8 cellular contexts compared by ENCODE assay signal in the genomic region with DNA sequence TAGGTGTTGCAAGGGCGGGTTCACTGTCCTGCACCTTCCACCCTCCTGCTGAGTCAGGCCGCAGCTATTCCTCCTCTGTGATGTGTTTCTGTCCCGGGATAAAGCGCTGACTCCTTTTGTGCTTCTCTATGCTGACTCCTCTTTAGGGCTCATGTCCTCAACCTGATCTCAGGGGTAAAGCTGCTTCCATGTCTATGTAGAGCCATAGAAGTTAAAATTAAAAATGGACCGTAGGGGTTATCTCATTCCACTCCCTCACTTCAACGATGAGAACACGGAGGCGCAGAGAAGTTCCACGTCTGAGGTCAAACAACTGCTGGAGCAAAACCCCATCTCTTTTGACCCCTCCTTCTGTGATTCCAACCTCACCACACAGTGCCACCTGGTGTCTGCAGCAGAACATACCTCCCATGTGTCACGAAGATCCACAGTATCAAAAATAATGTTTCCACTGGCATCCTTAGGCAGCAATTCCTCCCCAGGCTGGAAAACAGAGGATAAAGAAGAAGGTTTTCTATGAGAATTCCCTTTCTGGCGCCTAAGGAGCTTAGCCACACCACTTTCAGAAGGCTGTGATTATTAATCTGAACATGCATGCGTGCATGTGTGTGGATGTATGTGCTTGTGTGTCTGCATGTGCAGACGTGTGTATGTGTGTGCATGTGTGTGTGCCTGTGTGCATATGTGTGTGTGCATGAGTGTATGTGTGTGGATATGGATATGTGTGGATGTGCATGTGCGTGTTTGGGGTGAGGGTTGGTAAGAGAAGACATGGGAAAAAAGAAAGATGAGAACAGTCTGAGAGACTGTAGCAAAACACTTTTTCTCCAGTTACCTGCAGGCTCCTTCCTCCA.
DNase-seq lines count a peak whose midpoint lies in the region; ATAC-seq and TF ChIP-seq lines count a peak whose summit lies in the region.

No MANE protein-coding gene starts in this region.

- no peak overlapping the region for H2AFZ ChIP-seq in neural cell (ENCODE audit: low read depth, low read length)

- TF ChIP-seq POLR2A in esophagus squamous epithelium (IDR thresholded peaks at IDR 0.05) = no peak

- no peaks in the 10 kb centered on the region for H3F3A ChIP-seq in neural cell (ENCODE audit: insufficient read depth, low read length, poor library complexity, severe bottlenecking)

- no peaks in the 10 kb centered on the region for H4K20me1 ChIP-seq in neural cell (ENCODE audit: insufficient read depth)

- peak; percentile 59 for ATAC-seq in HG02970 (IDR thresholded peaks at IDR 0.05; ENCODE audit: low FRiP score, unreplicated experiment)

- H3K27ac ChIP-seq in 22Rv1 = peak overlapping the region; percentile 32
- H3K27ac ChIP-seq in esophagus squamous epithelium = peak overlapping the region in 1 of 4 donors; percentile 17
- no peak overlapping the region for H3K27ac ChIP-seq in neural cell (ENCODE audit: low read length)

- H3K36me3 ChIP-seq in esophagus squamous epithelium (no peaks in the 10 kb centered on the region), neural cell (ENCODE audit: insufficient read depth, low read length) (no peaks in the 10 kb centered on the region)

- in situ Hi-C loops in GM13976 (cut with MboI; ENCODE audit: low sequenced_read_pairs, unreplicated experiment) = no loop called here

- peak; percentile 82 for TF ChIP-seq CTCF in 22Rv1 (IDR thresholded peaks at IDR 0.05)
- peak; percentile 55 for TF ChIP-seq CTCF in GM13976 (IDR thresholded peaks at IDR 0.05; ENCODE audit: borderline replicate concordance, control extremely low read depth, extremely low read depth, insufficient read depth, missing control alignments)
- TF ChIP-seq CTCF in esophagus squamous epithelium (IDR thresholded peaks at IDR 0.05) = peak in 5 of 6 experiments; percentile 61 to 82 (median 73)
- peak; percentile 55 for TF ChIP-seq CTCF in neural cell (IDR thresholded peaks at IDR 0.05; ENCODE audit: poor library complexity, severe bottlenecking)

- peak; percentile 37 for TF ChIP-seq RAD21 in neural cell (conservative IDR thresholded peaks at IDR 0.05)

- H3K9ac ChIP-seq in neural cell (ENCODE audit: low read length) = no peak overlapping the region

- WGBS in esophagus squamous epithelium, 2 donors = 26 to 32% methylated on average over 12 to 14 of the region's 14 CpGs

- TF ChIP-seq EP300 in neural cell (conservative IDR thresholded peaks at IDR 0.05; ENCODE audit: poor library complexity, severe bottlenecking) = no peak

- H3K4me1 ChIP-seq in esophagus squamous epithelium = peaks cover 0 to 20% (median 7%) of the 10 kb centered on the region in 3 donors

- intact Hi-C loops in esophagus squamous epithelium (cut with DNase I) = no loop called here

- H3K4me3 ChIP-seq in esophagus squamous epithelium (no peak overlapping the region), neural cell (ENCODE audit: low read length) (no peak overlapping the region)

- H3K9me2 ChIP-seq in neural cell (ENCODE audit: insufficient read depth, low read length) = no peaks in the 10 kb centered on the region

- H3K9me3 ChIP-seq in esophagus squamous epithelium (no peaks in the 10 kb centered on the region), neural cell (ENCODE audit: low read length) (no peaks in the 10 kb centered on the region)

- no peak overlapping the region for H3K4me2 ChIP-seq in neural cell (ENCODE audit: low read length)

- no peak for DNase-seq in GM13976 (ENCODE audit: low spot score)
- DNase-seq in NCI-H748 (lab: John Stamatoyannopoulos, UW; ENCODE audit: unreplicated experiment) = peak; percentile 67
- DNase-seq in activated CD8-positive, alpha-beta memory T cell treated with anti-CD3 and anti-CD28 coated beads, Interleukin-2, amount 50 U/mL, for 4 hours = peak; percentile 26
- no peak for DNase-seq in esophagus squamous epithelium (lab: John Stamatoyannopoulos, UW)
- DNase-seq in NCI-H226 = no peak

- H3K27me3 ChIP-seq in esophagus squamous epithelium (no peaks in the 10 kb centered on the region), neural cell (ENCODE audit: insufficient read depth, low read depth, low read length) (no peaks in the 10 kb centered on the region)

- H3K79me2 ChIP-seq in neural cell (replicated peaks; ENCODE audit: insufficient read depth, low read length) = no peaks in the 10 kb centered on the region

TF ChIP-seq in neural cell, 6 proteins besides CTCF, POLR2A, EP300 and RAD21:
- TF ChIP-seq SMC3 (conservative IDR thresholded peaks at IDR 0.05; ENCODE audit: poor library complexity) = peak; percentile 60
- TF ChIP-seq EZH2 (IDR thresholded peaks at IDR 0.05; ENCODE audit: borderline replicate concordance, insufficient read depth, low read length, poor library complexity, severe bottlenecking) = no peak

Comparison
In these comparisons a context has a peak if more than half of its experiments do, and no peak if none do; other contexts are left out.
1. DNase-seq: peak in NCI-H748 (single experiment) and activated CD8-positive, alpha-beta memory T cell treated with anti-CD3 and anti-CD28 coated beads, Interleukin-2, amount 50 U/mL, for 4 hours (single experiment); none in GM13976 (single experiment), esophagus squamous epithelium (single experiment) and NCI-H226 (single experiment).
2. Peak in every context shown above with its lines, with median percentiles within 50 percentile points of each other: CTCF ChIP-seq.